10 cellular contexts compared by ENCODE assay signal in genomic region chr7:31027161-31027965, GRCh38. TPM values are rescaled to one million over a fixed set of nuclear protein-coding genes. Genes with fewer than 3 reads are reported as not detected.
A peak's percentile ranks its signal among the peaks of the same experiment; 100 is the strongest.
DNase-seq lines count a peak whose midpoint lies in the region; ATAC-seq, FAIRE-seq and TF ChIP-seq lines count a peak whose summit lies in the region.
"Had no signal": no experiment of that assay in that cellular context is flagged by ENCODE, and none has a peak within 500 bp of the region (broad histone marks: within the 10 kb centered on the region; RNA-seq: fewer than 3 reads in every experiment).

No MANE protein-coding gene starts in this region.

- POLR2A ChIA-PET in K562 (lab: Yijun Ruan, JAX) (interaction anchor here (0.5 to 1.4 kb wide), 2 partner anchors 10 to 661 kb away, joined by 3 to 4 read pairs; no protein-coding TSS in a partner anchor), HepG2 (lab: Yijun Ruan, JAX) (no interaction called here)

- under 1% methylated on average over 20 of the region's 20 CpGs for WGBS in K562 (ENCODE audit: insufficient coverage, low coverage, missing lambda C conversion rate)
- 14% methylated on average over 14 of the region's 20 CpGs for WGBS in HepG2 (ENCODE audit: low lambda C conversion rate)

- H3K27me3 ChIP-seq in K562 (ENCODE audit: control insufficient read depth in 2 of 2, insufficient read depth in 2 of 2, low read length in 2 of 2) (peaks cover 30 to 61% of the 10 kb centered on the region in 2 experiments), HepG2 (ENCODE audit: control insufficient read depth in 1 of 2, insufficient read depth in 2 of 2, low read length in 2 of 2) (peaks cover 2 to 18% of the 10 kb centered on the region in 2 experiments; a peak in 3 of 5 replicates)

- ATAC-seq in HG02588 (IDR thresholded peaks at IDR 0.05; ENCODE audit: unreplicated experiment) (peak; percentile 49), K562 (peak; percentile 26; the same call in 2 of the 3 replicates), HepG2 (peak; percentile 36), HG02981 (IDR thresholded peaks at IDR 0.05; ENCODE audit: unreplicated experiment) (no peak)

- TF ChIP-seq CTCF in K562 (IDR thresholded peaks at IDR 0.05 in 2 of 3, conservative IDR thresholded peaks at IDR 0.05 in 1 of 3; ENCODE audit: insufficient read depth in 2 of 3, low read depth in 1 of 3, low read length in 3 of 3) = no peak
- no peak for TF ChIP-seq CTCF in HepG2 (CRISPR knock-in tag; IDR thresholded peaks at IDR 0.05)

- BruUV-seq in K562 (replicated peaks; lab: Mats Ljungman, UMichigan) (no TSS peak), HepG2 (replicated peaks; lab: Mats Ljungman, UMichigan) (no TSS peak)

- TF ChIP-seq POLR2A in K562 (conservative IDR thresholded peaks at IDR 0.05) = no peak
- no peak for TF ChIP-seq POLR2A in HepG2 (IDR thresholded peaks at IDR 0.05; ENCODE audit: insufficient read depth in 1 of 2, low read depth in 2 of 2, low read length in 2 of 2)

- H3K9me3 ChIP-seq in K562 (replicated peaks; ENCODE audit: control insufficient read depth, insufficient read depth, low read depth, low read length) (no peaks in the 10 kb centered on the region), HepG2 (ENCODE audit: low read length) (no peaks in the 10 kb centered on the region)

- H3K27ac ChIP-seq in K562 (ENCODE audit: extremely low read depth, low read depth, low read length) = no peak overlapping the region
- no peak overlapping the region for H3K27ac ChIP-seq in HepG2 (ENCODE audit: extremely low read length, insufficient read depth, low read length)

- H3K9ac ChIP-seq in K562 (ENCODE audit: insufficient read depth in 1 of 2, low read depth in 2 of 2, low read length in 2 of 2) (peak overlapping the region in 1 of 2 experiments; percentile 35; a peak in 1 of 4 replicates), HepG2 (ENCODE audit: insufficient read depth, low read depth, low read length) (no peak overlapping the region)

- DNase-seq in AG08395 (ENCODE audit: low spot score) (peak; percentile 17), K562 (ENCODE audit: extremely low read depth in 1 of 4, low spot score in 3 of 4) (no peak), HepG2 (ENCODE audit: low spot score) (no peak), SKM-1 (lab: John Stamatoyannopoulos, UW; ENCODE audit: unreplicated experiment) (no peak), NCI-H748 (lab: John Stamatoyannopoulos, UW; ENCODE audit: unreplicated experiment) (no peak)
- no peak for DNase-seq in stimulated activated CD4-positive, alpha-beta T cell treated with anti-CD3 and anti-CD28 coated beads, Interleukin-4, amount 100 ng/mL, for 4 hours

- H4K20me1 ChIP-seq in K562 (replicated peaks; ENCODE audit: control insufficient read depth, insufficient read depth, low read length) (0 out of 2 replicates have a peak, but pooled peaks cover 4% of the 10 kb centered on the region), HepG2 (ENCODE audit: insufficient read depth, low read length) (no peaks in the 10 kb centered on the region)

- no peaks in the 10 kb centered on the region for H3K79me2 ChIP-seq in K562 (ENCODE audit: control insufficient read depth, insufficient read depth, low read length)
- no peaks in the 10 kb centered on the region for H3K79me2 ChIP-seq in HepG2 (ENCODE audit: insufficient read depth, low read length)

- FAIRE-seq in K562 (lab: Jason Lieb, UNC) = no peak
- FAIRE-seq in HepG2 (lab: Jason Lieb, UNC) = no peak

- H3K4me1 ChIP-seq in K562 (replicated peaks in 1 of 2; ENCODE audit: control insufficient read depth in 2 of 2, insufficient read depth in 2 of 2, low read length in 2 of 2) = no peaks in the 10 kb centered on the region; a peak in 2 of 5 replicates
- no peaks in the 10 kb centered on the region for H3K4me1 ChIP-seq in HepG2 (ENCODE audit: insufficient read depth, low read length)

- no peak overlapping the region for H3K4me2 ChIP-seq in K562 (ENCODE audit: insufficient read depth, low read length)
- H3K4me2 ChIP-seq in HepG2 (ENCODE audit: low read depth, low read length) = no peak overlapping the region

- H3K36me3 ChIP-seq in K562 (ENCODE audit: control insufficient read depth, insufficient read depth, low read length) = no peaks in the 10 kb centered on the region
- no peaks in the 10 kb centered on the region for H3K36me3 ChIP-seq in HepG2 (replicated peaks in 1 of 2; ENCODE audit: control insufficient read depth in 1 of 2, insufficient read depth in 2 of 2, low read length in 2 of 2)

- in situ Hi-C loops in K562 (cut with MboI) = no loop called here
- in situ Hi-C loops in HepG2 (cut with HindIII; ENCODE audit: extremely low pct_ligation_motif_present, low pct_unique_long_range_greater_than_20kb) = no loop called here

- H3K4me3 ChIP-seq in K562 (no peak overlapping the region), HepG2 (replicated peaks in 1 of 3; ENCODE audit: insufficient read depth in 1 of 3, low read depth in 2 of 3, low read length in 3 of 3) (no peak overlapping the region)

- TF ChIP-seq EP300 in K562 (IDR thresholded peaks at IDR 0.05; ENCODE audit: low read length) (no peak), HepG2 (IDR thresholded peaks at IDR 0.05; ENCODE audit: low read depth in 2 of 2, low read length in 2 of 2) (no peak), HepG2 (CRISPR knock-in tag; IDR thresholded peaks at IDR 0.05; ENCODE audit: borderline replicate concordance) (no peak)

- no peak for TF ChIP-seq RAD21 in K562 (CRISPR knock-in tag; conservative IDR thresholded peaks at IDR 0.05 in 1 of 2, IDR thresholded peaks at IDR 0.05 in 1 of 2)
- no peak for TF ChIP-seq RAD21 in HepG2 (CRISPR knock-in tag; IDR thresholded peaks at IDR 0.05)

- H3K9me1 ChIP-seq in K562 (ENCODE audit: control insufficient read depth, insufficient read depth, low read length) = no peaks in the 10 kb centered on the region

- CTCF ChIA-PET in K562 (lab: Yijun Ruan, JAX; ENCODE audit: low intra/inter-chr PET ratio) = no interaction called here
- CTCF ChIA-PET in HepG2 (lab: Yijun Ruan, JAX; ENCODE audit: low intra/inter-chr PET ratio, low total read pairs) = no interaction called here

- H2AFZ ChIP-seq in K562 (ENCODE audit: low read depth, low read length) (no peak overlapping the region), HepG2 (ENCODE audit: low read length) (no peak overlapping the region)

- intact Hi-C loops in K562 (cut with micrococcal nuclease) (no loop called here), HepG2 (cut with micrococcal nuclease; ENCODE audit: unreplicated experiment) (no loop called here)

TF ChIP-seq in K562, 482 proteins besides CTCF, POLR2A, EP300 and RAD21 (continues in another document):
- TF ChIP-seq ASH1L (IDR thresholded peaks at IDR 0.05; ENCODE audit: borderline replicate concordance, low read depth, partially characterized antibody) = no peak
- TF ChIP-seq GABPB1 (CRISPR knock-in tag; IDR thresholded peaks at IDR 0.05) = no peak
- no peak for TF ChIP-seq PHF21A (IDR thresholded peaks at IDR 0.05; ENCODE audit: borderline replicate concordance, low read depth)
- TF ChIP-seq LARP7 (IDR thresholded peaks at IDR 0.05) = no peak
- TF ChIP-seq ZC3H4 (CRISPR knock-in tag; IDR thresholded peaks at IDR 0.05; ENCODE audit: borderline replicate concordance) = no peak

RNA-seq across cellular contexts. Expression of gene ADCYAP1R1, which starts 24.7 kb away (rescaled TPM):
- not detected in 2 replicates for total RNA-seq in K562 (2011; cell fraction: chromatin; rRNA removed; ENCODE audit: low replicate concordance)
- 0.17 TPM in 1 of 2 replicates, not detected in the other for total RNA-seq in K562 (2011; cell fraction: nucleolus; rRNA removed)
- total RNA-seq in K562 (2011; cell fraction: nucleoplasm; rRNA removed) = not detected in 2 replicates
- total RNA-seq in K562 (2014; rRNA removed) = not detected in 2 replicates
- not detected in 2 replicates for total RNA-seq in K562 (2014; rRNA removed; fragmentation: Illumina TruSeq; extraction: Trizol)
- total RNA-seq in K562 (2015; rRNA removed; fragmentation: Illumina TruSeq; extraction: Trizol) = not detected in 2 replicates
- not detected in 2 replicates for total RNA-seq in K562 (2021)
- polyA plus RNA-seq in K562 (2011; rRNA removed) = 0.03 TPM in 1 of 2 replicates, not detected in the other
- not detected in 2 replicates for polyA plus RNA-seq in K562 (2011; cell fraction: cytosol; rRNA removed)
- 0.07 TPM in 1 of 2 replicates, not detected in the other for polyA plus RNA-seq in K562 (2011; cell fraction: nucleus; rRNA removed)
- 0.01 TPM in 1 of 2 replicates, not detected in the other for polyA plus RNA-seq in K562 (2012)
- polyA plus RNA-seq in K562 (2014; fragmentation: Illumina TruSeq; extraction: Trizol) = not detected in 2 replicates
- polyA plus RNA-seq in K562 (2014; fragmentation: Nextera tagmentation; extraction: Ambion mirVana) = not detected
- polyA plus RNA-seq in K562 (2014; rRNA removed) = 0.07 TPM in 1 of 2 replicates, not detected in the other
- polyA minus RNA-seq in K562 (2011; rRNA and poly(A)+ RNA removed) = not detected in 2 replicates
- not detected in 2 replicates for polyA minus RNA-seq in K562 (2011; cell fraction: cytosol; rRNA and poly(A)+ RNA removed)
- polyA minus RNA-seq in K562 (2011; cell fraction: nucleus; rRNA and poly(A)+ RNA removed) = not detected in 2 replicates
- not detected in 2 replicates for total RNA-seq in HepG2 (2016; rRNA removed; fragmentation: Illumina TruSeq; extraction: Trizol)
- not detected in 2 replicates for total RNA-seq in HepG2 (2016; cell fraction: cytosol; rRNA removed; fragmentation: Illumina TruSeq; extraction: Trizol; ENCODE audit: low read depth)
- not detected in 2 replicates for total RNA-seq in HepG2 (2016; cell fraction: insoluble cytoplasmic fraction; rRNA removed; fragmentation: Illumina TruSeq; extraction: Trizol)
- not detected in 2 replicates for total RNA-seq in HepG2 (2016; cell fraction: membrane; rRNA removed; fragmentation: Illumina TruSeq; extraction: Trizol)
- total RNA-seq in HepG2 (2016; cell fraction: nucleus; rRNA removed; fragmentation: Illumina TruSeq; extraction: Trizol) = not detected in 2 replicates
- not detected in 2 replicates for polyA plus RNA-seq in HepG2 (2011; rRNA removed)
- polyA plus RNA-seq in HepG2 (2011; cell fraction: cytosol; rRNA removed) = not detected in 2 replicates
- not detected in 2 replicates for polyA plus RNA-seq in HepG2 (2011; cell fraction: nucleus; rRNA removed)
- polyA plus RNA-seq in HepG2 (2012) = not detected in 2 replicates
- not detected in 2 replicates for polyA plus RNA-seq in HepG2 (2016; cell fraction: cytosol; fragmentation: Illumina TruSeq; extraction: Trizol; ENCODE audit: low read depth)
- polyA plus RNA-seq in HepG2 (2016; cell fraction: insoluble cytoplasmic fraction; fragmentation: Illumina TruSeq; extraction: Trizol; ENCODE audit: low read depth) = not detected in 2 replicates
- polyA plus RNA-seq in HepG2 (2016; cell fraction: membrane; fragmentation: Illumina TruSeq; extraction: Trizol; ENCODE audit: low read depth) = not detected in 2 replicates
- not detected in 2 replicates for polyA plus RNA-seq in HepG2 (2016; cell fraction: nucleus; fragmentation: Illumina TruSeq; extraction: Trizol; ENCODE audit: insufficient read depth, low read depth)
- polyA minus RNA-seq in HepG2 (2011; rRNA and poly(A)+ RNA removed; ENCODE audit: low replicate concordance) = 0.02 TPM in 1 of 2 replicates, not detected in the other
- polyA minus RNA-seq in HepG2 (2011; cell fraction: cytosol; rRNA and poly(A)+ RNA removed) = not detected in 2 replicates
- polyA minus RNA-seq in HepG2 (2011; cell fraction: nucleus; rRNA and poly(A)+ RNA removed) = not detected in 2 replicates
- total RNA-seq: M059J; T-helper 2 cell treated with Interferon-gamma antibody and Interleukin-4, amounts not matched to agents 100 ng/mL and 5 ng/mL, for 36 hours had no signal
